Comparison of ENCODE assay signal across 11 cellular contexts in genomic region chr9:121609845-121610637, GRCh38. TPM values are rescaled to one million over a fixed set of nuclear protein-coding genes. Genes with fewer than 3 reads are reported as not detected.
DNase-seq lines count a peak whose midpoint lies in the region; ATAC-seq and TF ChIP-seq lines count a peak whose summit lies in the region.
"Had no signal": no experiment of that assay in that cellular context is flagged by ENCODE, and none has a peak within 500 bp of the region (broad histone marks: within the 10 kb centered on the region; RNA-seq: fewer than 3 reads in every experiment).

No MANE protein-coding gene starts in this region.

- in situ Hi-C loops in astrocyte of the cerebellum (cut with HindIII; ENCODE audit: low sequenced_read_pairs): no loop called here

- no peaks in the 10 kb centered on the region for H3K9me2 ChIP-seq in HCT116 (ENCODE audit: insufficient read depth)

- peaks cover 29% of the 10 kb centered on the region for H3K4me1 Mint-ChIP-seq in stimulated activated effector memory CD8-positive, alpha-beta T cell treated with anti-CD3 and anti-CD28 coated beads, Interleukin-12 subunit alpha, Interleukin-12 subunit beta, amount 100 ng/mL, for 72 hours
- peaks cover 16% of the 10 kb centered on the region for H3K4me1 Mint-ChIP-seq in stimulated activated naive CD8-positive, alpha-beta T cell treated with anti-CD3 and anti-CD28 coated beads, Interleukin-15, amount 100 ng/mL, for 72 hours

- H3K4me3 ChIP-seq in HCT116 (replicated peaks in 1 of 2; ENCODE audit: low read depth in 1 of 2, low read length in 2 of 2) (0 out of 4 replicates have a peak overlapping the region, but pooled peaks of 1 of the 2 experiments have one; percentile 4), astrocyte of the cerebellum (ENCODE audit: low read depth, low read length) (no peak overlapping the region), right atrium auricular region (no peak overlapping the region), skeletal muscle tissue (ENCODE audit: low read length in 3 of 3) (peak overlapping the region in 2 of 3 donors; percentile 12 to 13)

- no peaks in the 10 kb centered on the region for H3K36me3 ChIP-seq in HCT116 (ENCODE audit: control insufficient read depth in 1 of 2, insufficient read depth in 2 of 2, low read length in 2 of 2)
- H3K36me3 ChIP-seq in right atrium auricular region: no peaks in the 10 kb centered on the region
- no peaks in the 10 kb centered on the region for H3K36me3 ChIP-seq in skeletal muscle tissue (ENCODE audit: control insufficient read depth in 3 of 3, insufficient read depth in 3 of 3, low read length in 3 of 3)

- H3K36me3 Mint-ChIP-seq in stimulated activated effector memory CD8-positive, alpha-beta T cell treated with anti-CD3 and anti-CD28 coated beads, Interleukin-12 subunit alpha, Interleukin-12 subunit beta, amount 100 ng/mL, for 72 hours: no peaks in the 10 kb centered on the region

- no peak overlapping the region for H2AFZ ChIP-seq in HCT116 (ENCODE audit: low read depth, low read length, poor library complexity, severe bottlenecking)

- H3K4me2 ChIP-seq in HCT116 (ENCODE audit: low read length): peak overlapping the region; percentile 64

- DNase-seq in HCT116 (ENCODE audit: low read depth, low spot score): peak; percentile 62
- peak; percentile 79 for DNase-seq in astrocyte of the cerebellum (ENCODE audit: low read depth)
- peak; percentile 67 for DNase-seq in right atrium auricular region (ENCODE audit: low spot score)
- no peak for DNase-seq in stimulated activated naive CD4-positive, alpha-beta T cell treated with Interleukin-2 at 50 U/mL for 16 hours (lab: John Stamatoyannopoulos, UW)
- DNase-seq in stimulated activated effector memory CD8-positive, alpha-beta T cell treated with anti-CD3 and anti-CD28 coated beads, Interleukin-12 subunit alpha, Interleukin-12 subunit beta, amount 100 ng/mL, for 72 hours (ENCODE audit: low spot score in 2 of 2): no peak
- DNase-seq in stimulated activated naive CD8-positive, alpha-beta T cell treated with anti-CD3 and anti-CD28 coated beads, Interleukin-15, amount 100 ng/mL, for 72 hours: no peak
- DNase-seq: activated CD4-positive, alpha-beta T cell treated with anti-CD3 and anti-CD28 coated beads, Interleukin-2, amount 10 ng/mL, durations not matched to agents 24 days and 14 days; stimulated activated CD4-positive, alpha-beta T cell treated with anti-CD3 and anti-CD28 coated beads, Interleukin-4, amount 100 ng/mL, for 1 hour had no signal

- TF ChIP-seq RAD21 in HCT116 (IDR thresholded peaks at IDR 0.05; ENCODE audit: low read depth): no peak

- peaks cover 37% of the 10 kb centered on the region for H3K79me2 ChIP-seq in HCT116 (ENCODE audit: insufficient read depth, low read length)

- intact Hi-C loops in HCT116 (cut with micrococcal nuclease): no loop called here

- no peaks in the 10 kb centered on the region for H3K27me3 ChIP-seq in HCT116 (ENCODE audit: insufficient read depth, low read length)
- H3K27me3 ChIP-seq in right atrium auricular region: no peaks in the 10 kb centered on the region
- no peaks in the 10 kb centered on the region for H3K27me3 ChIP-seq in skeletal muscle tissue (ENCODE audit: control insufficient read depth in 3 of 3, insufficient read depth in 3 of 3, low read length in 3 of 3)

- peaks cover 76% of the 10 kb centered on the region for H3K27me3 Mint-ChIP-seq in stimulated activated naive CD8-positive, alpha-beta T cell treated with anti-CD3 and anti-CD28 coated beads, Interleukin-15, amount 100 ng/mL, for 72 hours

- POLR2A ChIA-PET in HCT116 (lab: Charles Lee): interaction anchor here (1.2 to 1.8 kb wide), 2 partner anchors 10 to 64 kb away, joined by 3 to 8 read pairs; no protein-coding TSS in a partner anchor

- no peaks in the 10 kb centered on the region for H3K9me3 ChIP-seq in HCT116 (ENCODE audit: control insufficient read depth in 1 of 2, insufficient read depth in 1 of 2, low read depth in 1 of 2, low read length in 2 of 2)
- no peaks in the 10 kb centered on the region for H3K9me3 ChIP-seq in right atrium auricular region
- H3K9me3 ChIP-seq in skeletal muscle tissue (ENCODE audit: control insufficient read depth in 3 of 3, low read length in 3 of 3): no peaks in the 10 kb centered on the region

- H4K20me1 ChIP-seq in HCT116 (ENCODE audit: insufficient read depth): peaks cover 9% of the 10 kb centered on the region; the same call in 1 of the 2 replicates

- ATAC-seq in HCT116 (peak; percentile 86), GM18868 (IDR thresholded peaks at IDR 0.05; ENCODE audit: unreplicated experiment) (no peak)
- ATAC-seq in stimulated activated effector memory CD8-positive, alpha-beta T cell treated with anti-CD3 and anti-CD28 coated beads, Interleukin-12 subunit alpha, Interleukin-12 subunit beta, amount 100 ng/mL, for 72 hours: no peak
- ATAC-seq in stimulated activated naive CD8-positive, alpha-beta T cell treated with anti-CD3 and anti-CD28 coated beads, Interleukin-15, amount 100 ng/mL, for 72 hours: no peak

- H3K4me3 Mint-ChIP-seq in stimulated activated effector memory CD8-positive, alpha-beta T cell treated with anti-CD3 and anti-CD28 coated beads, Interleukin-12 subunit alpha, Interleukin-12 subunit beta, amount 100 ng/mL, for 72 hours: no peak overlapping the region
- no peak overlapping the region for H3K4me3 Mint-ChIP-seq in stimulated activated naive CD8-positive, alpha-beta T cell treated with anti-CD3 and anti-CD28 coated beads, Interleukin-15, amount 100 ng/mL, for 72 hours
- H3K4me3 Mint-ChIP-seq: activated CD4-positive, alpha-beta T cell treated with anti-CD3 and anti-CD28 coated beads, Interleukin-2, amount 10 ng/mL, durations not matched to agents 24 days and 14 days; central memory CD8-positive, alpha-beta T cell had no signal

- H3K9me3 Mint-ChIP-seq in stimulated activated effector memory CD8-positive, alpha-beta T cell treated with anti-CD3 and anti-CD28 coated beads, Interleukin-12 subunit alpha, Interleukin-12 subunit beta, amount 100 ng/mL, for 72 hours: no peaks in the 10 kb centered on the region
- no peaks in the 10 kb centered on the region for H3K9me3 Mint-ChIP-seq in stimulated activated naive CD8-positive, alpha-beta T cell treated with anti-CD3 and anti-CD28 coated beads, Interleukin-15, amount 100 ng/mL, for 72 hours
- H3K9me3 Mint-ChIP-seq: activated CD4-positive, alpha-beta T cell treated with anti-CD3 and anti-CD28 coated beads, Interleukin-2, amount 10 ng/mL, durations not matched to agents 24 days and 14 days; central memory CD8-positive, alpha-beta T cell had no signal

- CTCF ChIA-PET in HCT116 (lab: Charles Lee): interaction anchor here (0.7 to 3.2 kb wide), 6 partner anchors 10 to 64 kb away, joined by 3 to 18 read pairs (median 4); no protein-coding TSS in a partner anchor

- H3K9ac ChIP-seq in HCT116 (ENCODE audit: low read length) (peak overlapping the region; percentile 24; the same call in 1 of the 2 replicates), skeletal muscle tissue (ENCODE audit: low read depth in 1 of 3, low read length in 3 of 3) (peak overlapping the region; percentile 25 to 77 (median 32))

- no peak for TF ChIP-seq POLR2A in HCT116 (IDR thresholded peaks at IDR 0.05; ENCODE audit: borderline replicate concordance, extremely low read depth, insufficient read depth, insufficient read length)

- H3K27ac ChIP-seq in HCT116 (ENCODE audit: low read depth, low read length) (peak overlapping the region; percentile 30), right atrium auricular region (peak overlapping the region; percentile 75 to 86), skeletal muscle tissue (ENCODE audit: low read depth, low read length) (peak overlapping the region; percentile 92)

- no peak overlapping the region for H3K27ac Mint-ChIP-seq in stimulated activated effector memory CD8-positive, alpha-beta T cell treated with anti-CD3 and anti-CD28 coated beads, Interleukin-12 subunit alpha, Interleukin-12 subunit beta, amount 100 ng/mL, for 72 hours
- no peak overlapping the region for H3K27ac Mint-ChIP-seq in stimulated activated naive CD8-positive, alpha-beta T cell treated with anti-CD3 and anti-CD28 coated beads, Interleukin-15, amount 100 ng/mL, for 72 hours
- H3K27ac Mint-ChIP-seq: activated CD4-positive, alpha-beta T cell treated with anti-CD3 and anti-CD28 coated beads, Interleukin-2, amount 10 ng/mL, durations not matched to agents 24 days and 14 days had no signal

- BruUV-seq in HCT116 (replicated peaks; lab: Mats Ljungman, UMichigan): no TSS peak

- H3K4me1 ChIP-seq in HCT116 (ENCODE audit: control insufficient read depth in 1 of 2, insufficient read depth in 2 of 2, low read length in 2 of 2): peaks cover 51% of the 10 kb centered on the region in 2 experiments
- peaks cover 0 to 81% of the 10 kb centered on the region in 2 donors for H3K4me1 ChIP-seq in right atrium auricular region
- H3K4me1 ChIP-seq in skeletal muscle tissue (ENCODE audit: control insufficient read depth in 3 of 3, insufficient read depth in 3 of 3, low read length in 3 of 3): peaks cover 73 to 84% (median 81%) of the 10 kb centered on the region in 3 donors

- TF ChIP-seq CTCF in HCT116 (IDR thresholded peaks at IDR 0.05 in 2 of 3, conservative IDR thresholded peaks at IDR 0.05 in 1 of 3; ENCODE audit: borderline replicate concordance in 1 of 3, insufficient read depth in 1 of 3, low read depth in 2 of 3, low read length in 2 of 3) (peak in 2 of 3 experiments; percentile 11 to 24; a peak in 2 of 6 replicates), astrocyte of the cerebellum (IDR thresholded peaks at IDR 0.05; ENCODE audit: low read depth, low read length, missing control alignments) (no peak), right atrium auricular region (IDR thresholded peaks at IDR 0.05) (no peak)

- RAD21 ChIA-PET in HCT116 (lab: Charles Lee; ENCODE audit: low non-redundant PET in 1 of 2, low total read pairs in 2 of 2, uncharacterized antibody in 2 of 2, unreplicated experiment in 2 of 2): no interaction called here

TF ChIP-seq in HCT116, 20 proteins besides CTCF, POLR2A, EP300 and RAD21:
- TF ChIP-seq ELF1 (IDR thresholded peaks at IDR 0.05; ENCODE audit: borderline replicate concordance, low read depth) (no peak), TCF7L2 (IDR thresholded peaks at IDR 0.05; ENCODE audit: borderline replicate concordance, extremely low read depth, insufficient read depth, insufficient read length) (no peak), POLR2AphosphoS5 (IDR thresholded peaks at IDR 0.05; ENCODE audit: low read depth, low read length) (peak; percentile 35; the same call in 1 of the 2 replicates), SP1 (IDR thresholded peaks at IDR 0.05; ENCODE audit: low read depth) (peak; percentile 45; the same call in 1 of the 2 replicates), CBX3 (IDR thresholded peaks at IDR 0.05; ENCODE audit: low read depth) (peak; percentile 30; the same call in 1 of the 2 replicates), FOSL1 (IDR thresholded peaks at IDR 0.05; ENCODE audit: low read depth) (peak; percentile 51), EGR1 (IDR thresholded peaks at IDR 0.05; ENCODE audit: low read depth) (no peak), JUND (IDR thresholded peaks at IDR 0.05) (peak; percentile 57)

RNA-seq across cellular contexts. Expression of gene DAB2IP, which starts 41.4 kb away (rescaled TPM):
- total RNA-seq in HCT116 (2021; ENCODE audit: unreplicated experiment) (31.0 TPM), right atrium auricular region (10 to 100 TPM; 38.0 to 47.0 TPM), skeletal muscle tissue (12.5 TPM)
- 15.1 and 18.9 TPM in 2 replicates for polyA plus RNA-seq in HCT116 (2012)
- total RNA-seq: activated CD4-positive, alpha-beta T cell treated with anti-CD3 and anti-CD28 coated beads, Interleukin-2, amount 10 ng/mL, durations not matched to agents 24 days and 14 days had no signal

Comparison
In these comparisons a context has a peak if more than half of its experiments do, and no peak if none do; other contexts are left out.
1. DNase-seq: peak in HCT116 (single experiment), astrocyte of the cerebellum (single experiment) and right atrium auricular region (single experiment); none in stimulated activated naive CD4-positive, alpha-beta T cell treated with Interleukin-2 at 50 U/mL for 16 hours (single experiment), stimulated activated effector memory CD8-positive, alpha-beta T cell treated with anti-CD3 and anti-CD28 coated beads, Interleukin-12 subunit alpha, Interleukin-12 subunit beta, amount 100 ng/mL, for 72 hours (0 of 2) and stimulated activated naive CD8-positive, alpha-beta T cell treated with anti-CD3 and anti-CD28 coated beads, Interleukin-15, amount 100 ng/mL, for 72 hours (0 of 2).
2. H3K27ac ChIP-seq: peak in every context shown above with its lines; median percentile 92 in skeletal muscle tissue; 80 in right atrium auricular region; 30 in HCT116.
3. H3K4me3 ChIP-seq: peak in skeletal muscle tissue (2 of 3); none in astrocyte of the cerebellum (single experiment) and right atrium auricular region (0 of 2).
4. CTCF ChIP-seq: peak in HCT116 (2 of 3); none in astrocyte of the cerebellum (single experiment) and right atrium auricular region (0 of 2).